In the genomic region with DNA sequence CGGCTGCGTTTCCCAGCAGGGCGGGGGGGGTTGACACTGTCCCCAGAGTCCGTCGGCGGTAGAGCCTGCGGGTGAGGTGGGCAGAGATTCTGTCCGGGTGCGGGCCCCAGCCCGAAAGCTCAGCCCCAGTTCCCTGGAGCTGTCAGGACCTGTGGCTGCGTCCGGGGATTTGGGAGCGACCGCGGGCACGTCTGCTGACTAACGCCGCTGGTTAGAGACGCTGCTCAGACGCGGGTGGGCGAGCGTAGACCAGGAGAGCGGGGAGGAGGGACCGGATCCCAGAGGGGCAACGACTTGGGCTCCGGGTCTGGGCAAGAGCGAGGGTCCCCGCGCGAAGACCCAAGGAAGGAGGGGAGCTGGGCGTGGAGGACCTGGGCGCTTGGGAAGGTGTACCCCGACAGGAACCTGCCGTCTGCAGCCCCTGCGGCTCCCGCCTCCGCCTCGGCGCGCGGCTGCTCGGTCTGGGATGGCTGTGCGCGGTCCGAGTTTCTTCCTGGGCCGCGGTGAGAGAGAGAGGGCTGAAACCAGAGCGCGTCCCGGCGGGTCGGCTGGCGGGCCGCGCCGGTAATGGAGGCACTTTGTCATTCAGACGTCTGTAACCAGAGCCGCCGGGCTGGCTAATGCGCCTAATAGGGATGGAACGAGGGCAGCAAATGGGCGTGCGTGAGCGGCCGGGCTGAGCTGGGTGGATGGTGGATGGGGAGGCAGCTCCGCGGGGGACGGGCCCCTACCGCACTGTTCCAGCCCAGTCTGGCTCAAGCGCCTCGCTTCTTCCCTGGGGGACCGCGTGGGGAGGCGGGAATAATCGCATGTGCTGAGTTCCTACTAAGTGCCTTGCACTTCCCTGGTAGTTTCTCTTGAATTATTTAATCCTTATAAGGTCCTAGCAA, we compare ENCODE assay signal across 8 cellular contexts. TPM values are rescaled to one million over a fixed set of nuclear protein-coding genes. Genes with fewer than 3 reads are reported as not detected.
DNase-seq lines count a peak whose midpoint lies in the region; ATAC-seq and TF ChIP-seq lines count a peak whose summit lies in the region.

No MANE protein-coding gene starts in this region.

- no peak overlapping the region for H3K27ac Mint-ChIP-seq in memory B cell

- peak overlapping the region; percentile 85 for H3K4me3 Mint-ChIP-seq in memory B cell

- ATAC-seq in RWPE2 (ENCODE audit: low read depth) (peak; percentile 15), memory B cell (ENCODE audit: low read depth) (no peak), HG02588 (IDR thresholded peaks at IDR 0.05; ENCODE audit: unreplicated experiment) (no peak)

- H3K4me1 Mint-ChIP-seq in memory B cell = peaks cover 19% of the 10 kb centered on the region

- H3K27me3 Mint-ChIP-seq in memory B cell = peaks cover 21% of the 10 kb centered on the region

- H3K4me1 ChIP-seq in RWPE2 (ENCODE audit: insufficient read depth, poor library complexity, severe bottlenecking) (peaks cover 14% of the 10 kb centered on the region), tibial nerve (peaks cover 0 to 57% (median 21%) of the 10 kb centered on the region in 4 donors)

- H3K9me3 Mint-ChIP-seq in memory B cell = no peaks in the 10 kb centered on the region

- H3K4me3 ChIP-seq in HFF-Myc (replicated peaks; ENCODE audit: low read depth, low read length) (peak overlapping the region; percentile 32), RWPE2 (ENCODE audit: severe bottlenecking) (peak overlapping the region; percentile 60), tibial nerve (peak overlapping the region; percentile 44 to 71 (median 60))

- no peaks in the 10 kb centered on the region for H3K36me3 ChIP-seq in RWPE2 (ENCODE audit: low read depth)
- H3K36me3 ChIP-seq in tibial nerve = peaks cover 0 to 5% (median 0%) of the 10 kb centered on the region in 3 donors

- H3K27me3 ChIP-seq in RWPE2 (ENCODE audit: insufficient read depth, poor library complexity, severe bottlenecking) = peaks cover 24% of the 10 kb centered on the region
- H3K27me3 ChIP-seq in tibial nerve = peaks cover 0 to 58% of the 10 kb centered on the region in 2 donors

- TF ChIP-seq CTCF in HFF-Myc (IDR thresholded peaks at IDR 0.05; ENCODE audit: low read depth, low read length, missing control alignments) (no peak), RWPE2 (IDR thresholded peaks at IDR 0.05; ENCODE audit: poor library complexity, severe bottlenecking) (no peak), tibial nerve (IDR thresholded peaks at IDR 0.05) (no peak)

- TF ChIP-seq EP300 in tibial nerve (IDR thresholded peaks at IDR 0.05) = peak in 1 of 2 donors; percentile 57

- no peaks in the 10 kb centered on the region for H3K9me3 ChIP-seq in RWPE2 (ENCODE audit: severe bottlenecking)
- H3K9me3 ChIP-seq in tibial nerve = no peaks in the 10 kb centered on the region

- TF ChIP-seq POLR2A in tibial nerve (IDR thresholded peaks at IDR 0.05) = peak in 1 of 2 donors; percentile 30

- no peak for DNase-seq in HFF-Myc (ENCODE audit: extremely low read depth, low read depth)
- DNase-seq in RWPE2 (ENCODE audit: low spot score) = no peak
- DNase-seq in dermis blood vessel endothelial cell = peak; percentile 11
- peak; percentile 14 to 51 for DNase-seq in memory B cell (ENCODE audit: low spot score in 2 of 2)
- peak; percentile 60 to 69 for DNase-seq in tibial nerve (ENCODE audit: low spot score in 2 of 2)
- DNase-seq in mesenteric fat pad (ENCODE audit: low spot score) = no peak
- DNase-seq in effector CD8-positive, alpha-beta T cell (lab: John Stamatoyannopoulos, UW) = no peak

- H3K27ac ChIP-seq in RWPE2 (ENCODE audit: poor library complexity, severe bottlenecking) (no peak overlapping the region), tibial nerve (peak overlapping the region in 3 of 4 donors; percentile 58 to 85 (median 75))

- H3K36me3 Mint-ChIP-seq in memory B cell = no peaks in the 10 kb centered on the region

- WGBS in tibial nerve, 2 donors = 1% methylated on average over 53 to 61 of the region's 76 CpGs

RNA-seq across cellular contexts. Expression of gene NGFR, which starts 2.3 kb away (rescaled TPM):
- total RNA-seq in dermis blood vessel endothelial cell (not detected in 2 replicates), tibial nerve (100 to 1,000 TPM; 205 to 279 (median 238) TPM), mesenteric fat pad (42.0 TPM)

Comparison
In these comparisons a context has a peak if more than half of its experiments do, and no peak if none do; other contexts are left out.
1. DNase-seq: peak in dermis blood vessel endothelial cell (single experiment), memory B cell (2 of 2) and tibial nerve (2 of 2); none in HFF-Myc (single experiment), RWPE2 (single experiment), mesenteric fat pad (single experiment) and effector CD8-positive, alpha-beta T cell (single experiment).
2. RNA of gene NGFR, which starts 2.3 kb away (total RNA-seq): 205 to 279 TPM in tibial nerve and 42.0 TPM in mesenteric fat pad (single experiment); not detected in dermis blood vessel endothelial cell; every median in the first group is over 10 times any median in the second.
3. Peak in every context shown above with its lines, with median percentiles within 50 percentile points of each other: H3K4me3 ChIP-seq.